Comparison of ENCODE assay signal across 8 cellular contexts in genomic region chr4:3955361-3956164, GRCh38.
DNase-seq lines count a peak whose midpoint lies in the region; ATAC-seq and FAIRE-seq lines count a peak whose summit lies in the region.
"Not testable (repeated sequence)": the region's sequence is repeated elsewhere in the genome, so short reads cannot be mapped to it uniquely, and the experiment has no call there.

No MANE protein-coding gene starts in this region.

- DNase-seq in COR-L47 (lab: John Stamatoyannopoulos, UW) (peak; percentile 97), HUDEP-2 (lab: John Stamatoyannopoulos, UW; ENCODE audit: unreplicated experiment in 76 of 76) (peak; percentile 37 to 99 (median 97)), NOMO-1 treated with dmso at 0.1 percent for 144 hours (lab: John Stamatoyannopoulos, UW; ENCODE audit: unreplicated experiment) (peak; percentile 99)
- peak; percentile 99 for DNase-seq in activated CD8-positive, alpha-beta memory T cell treated with anti-CD3 and anti-CD28 coated beads, Interleukin-2, amount 50 U/mL, for 4 hours
- peak; percentile 97 to 98 for DNase-seq in stimulated activated CD8-positive, alpha-beta memory T cell treated with anti-CD3 and anti-CD28 coated beads, Interleukin-15, amount 100 ng/mL, for 4 hours (ENCODE audit: low read depth in 2 of 2)

- H3K36me3 ChIP-seq in mesodermal cell (ENCODE audit: control insufficient read depth, insufficient read depth, low read length), result not testable (repeated sequence)

- H3K27ac ChIP-seq in mesodermal cell (ENCODE audit: low read depth, low read length, severe bottlenecking), result peak overlapping the region; percentile 82

- ATAC-seq in GM21390 (IDR thresholded peaks at IDR 0.05; ENCODE audit: unreplicated experiment), result peak; percentile 100

- H3K4me3 ChIP-seq in mesodermal cell (ENCODE audit: extremely low read depth, insufficient read depth, low read length, poor library complexity, severe bottlenecking), result peak overlapping the region; percentile 54

- H3K4me1 ChIP-seq in mesodermal cell (ENCODE audit: control insufficient read depth, insufficient read depth, low read length, poor library complexity, severe bottlenecking), result not testable (repeated sequence)

- peak; percentile 88 for FAIRE-seq in endometrium (lab: Jason Lieb, UNC)

- H3K9me3 ChIP-seq in mesodermal cell (ENCODE audit: control insufficient read depth, low read length), result not testable (repeated sequence)

- 0 to 1% methylated on average over 21 to 24 of the region's 56 CpGs for WGBS in mesodermal cell (ENCODE audit: insufficient coverage in 2 of 2), 2 experiments

Comparison
In these comparisons a context has a peak if more than half of its experiments do, and no peak if none do; other contexts are left out.
1. Peak in every context shown above with its lines: DNase-seq, ATAC-seq, H3K4me3 ChIP-seq and H3K27ac ChIP-seq.